ENCODE assay signal across 13 cellular contexts in genomic region chr5:104344809-104345512, GRCh38.
DNase-seq lines count a peak whose midpoint lies in the region; TF ChIP-seq lines count a peak whose summit lies in the region.
"Had no signal": no experiment of that assay in that cellular context is flagged by ENCODE, and none has a peak within 500 bp of the region (broad histone marks: within the 10 kb centered on the region; RNA-seq: fewer than 3 reads in every experiment).

No MANE protein-coding gene starts in this region.

- CTCF ChIA-PET in CD8-positive, alpha-beta memory T cell (lab: Charles Lee), result no interaction called here

- intact Hi-C loops in esophagus squamous epithelium (cut with DNase I), result no loop called here

- DNase-seq in HCEC 1CT (peak; percentile 8), RPMI7951 (ENCODE audit: low read depth) (peak; percentile 51), ecto neural progenitor cell (ENCODE audit: low spot score) (peak; percentile 42), C1 segment of cervical spinal cord (lab: John Stamatoyannopoulos, UW) (no peak), T-helper 9 cell (no peak), esophagus squamous epithelium (lab: John Stamatoyannopoulos, UW) (no peak)
- DNase-seq in CD8-positive, alpha-beta memory T cell, result no peak
- DNase-seq: activated T-cell treated with anti-CD3 and anti-CD28 coated beads, Interleukin-2, amount 50 U/mL, for 24 hours; kidney had no signal

- peak overlapping the region; percentile 74 for H2AFZ ChIP-seq in neuron (ENCODE audit: low read depth, low read length)

- no peak for TF ChIP-seq CTCF in esophagus squamous epithelium (IDR thresholded peaks at IDR 0.05)

- no peak for TF ChIP-seq POLR2A in esophagus squamous epithelium (IDR thresholded peaks at IDR 0.05)

- H3K9me3 ChIP-seq in neuron (ENCODE audit: low read length), result no peaks in the 10 kb centered on the region
- H3K9me3 ChIP-seq in CD8-positive, alpha-beta memory T cell (ENCODE audit: low read length), result no peaks in the 10 kb centered on the region
- H3K9me3 ChIP-seq in esophagus squamous epithelium, result no peaks in the 10 kb centered on the region
- H3K9me3 ChIP-seq: body of pancreas, esophagus muscularis mucosa had no signal

- H3K4me1 ChIP-seq in neuron (ENCODE audit: insufficient read depth, low read length) (peaks cover 22% of the 10 kb centered on the region), esophagus squamous epithelium (no peaks in the 10 kb centered on the region)
- H3K4me1 ChIP-seq in CD8-positive, alpha-beta memory T cell (ENCODE audit: insufficient read depth, low read length), result no peaks in the 10 kb centered on the region
- H3K4me1 ChIP-seq: body of pancreas, esophagus muscularis mucosa had no signal

- H3K4me3 ChIP-seq in neuron (ENCODE audit: low read length) (peak overlapping the region; percentile 19), esophagus squamous epithelium (no peak overlapping the region)
- no peak overlapping the region for H3K4me3 ChIP-seq in CD8-positive, alpha-beta memory T cell (ENCODE audit: low read length)
- H3K4me3 ChIP-seq: body of pancreas, esophagus muscularis mucosa had no signal

- H3K36me3 Mint-ChIP-seq in CD8-positive, alpha-beta memory T cell, result peaks cover 0 to 1% (median 0%) of the 10 kb centered on the region in 3 donors

- POLR2A ChIA-PET in CD8-positive, alpha-beta memory T cell (lab: Charles Lee), result no interaction called here

- H3K36me3 ChIP-seq in neuron (ENCODE audit: insufficient read depth, low read length) (no peaks in the 10 kb centered on the region), esophagus squamous epithelium (no peaks in the 10 kb centered on the region)
- no peaks in the 10 kb centered on the region for H3K36me3 ChIP-seq in CD8-positive, alpha-beta memory T cell (ENCODE audit: insufficient read depth, low read length)
- H3K36me3 ChIP-seq: esophagus muscularis mucosa had no signal

- H3K27ac ChIP-seq in CD8-positive, alpha-beta memory T cell (ENCODE audit: low read depth, low read length), result no peak overlapping the region
- H3K27ac ChIP-seq in esophagus squamous epithelium, result no peak overlapping the region
- H3K27ac ChIP-seq: body of pancreas, esophagus muscularis mucosa had no signal

- no peaks in the 10 kb centered on the region for H3K27me3 Mint-ChIP-seq in CD8-positive, alpha-beta memory T cell
- H3K27me3 Mint-ChIP-seq: activated T-cell treated with anti-CD3 and anti-CD28 coated beads, Interleukin-2, amount 50 U/mL, for 24 hours had no signal

- 65 to 76% methylated on average over 6 of the region's 6 CpGs for WGBS in esophagus squamous epithelium, 2 donors

- H3K27me3 ChIP-seq in neuron (ENCODE audit: insufficient read depth, low read length), result no peaks in the 10 kb centered on the region
- no peaks in the 10 kb centered on the region for H3K27me3 ChIP-seq in CD8-positive, alpha-beta memory T cell (ENCODE audit: insufficient read depth, low read length, poor library complexity, severe bottlenecking)
- H3K27me3 ChIP-seq in esophagus squamous epithelium, result no peaks in the 10 kb centered on the region
- H3K27me3 ChIP-seq: body of pancreas, esophagus muscularis mucosa had no signal

- H3K4me1 Mint-ChIP-seq in CD8-positive, alpha-beta memory T cell, result no peaks in the 10 kb centered on the region
- H3K4me1 Mint-ChIP-seq: nephron had no signal

- peaks cover 0 to 28% (median 4%) of the 10 kb centered on the region in 5 donors for H3K9me3 Mint-ChIP-seq in CD8-positive, alpha-beta memory T cell
- H3K9me3 Mint-ChIP-seq: nephron had no signal

- no peak overlapping the region for H3K4me3 Mint-ChIP-seq in CD8-positive, alpha-beta memory T cell
- H3K4me3 Mint-ChIP-seq: activated T-cell treated with anti-CD3 and anti-CD28 coated beads, Interleukin-2, amount 50 U/mL, for 24 hours; nephron had no signal

- H3K27ac Mint-ChIP-seq in CD8-positive, alpha-beta memory T cell, result no peak overlapping the region
- H3K27ac Mint-ChIP-seq: activated T-cell treated with anti-CD3 and anti-CD28 coated beads, Interleukin-2, amount 50 U/mL, for 24 hours had no signal

Comparison
In these comparisons a context has a peak if more than half of its experiments do, and no peak if none do; other contexts are left out.
1. DNase-seq: peak in HCEC 1CT (single experiment), RPMI7951 (single experiment) and ecto neural progenitor cell (single experiment); none in C1 segment of cervical spinal cord (0 of 14), T-helper 9 cell (single experiment), CD8-positive, alpha-beta memory T cell (0 of 5) and esophagus squamous epithelium (single experiment).